ENCODE assay signal across 2 cellular contexts in genomic region chr19:47448360-47448727, GRCh38.
TF ChIP-seq lines count a peak whose summit lies in the region.

No MANE protein-coding gene starts in this region.

TF ChIP-seq in HepG2, 621 proteins besides CTCF, POLR2A, EP300 and RAD21:
- TF ChIP-seq THAP11 (CRISPR knock-in tag; IDR thresholded peaks at IDR 0.05), result no peak
- peak; percentile 85 for TF ChIP-seq ZFP36 (IDR thresholded peaks at IDR 0.05; ENCODE audit: borderline replicate concordance, low read depth, low read length, partially characterized antibody)
- TF ChIP-seq ZBTB43 (CRISPR knock-in tag; conservative IDR thresholded peaks at IDR 0.05), result no peak

TF ChIP-seq in GM12891, 5 proteins besides CTCF, POLR2A, EP300 and RAD21:
- TF ChIP-seq TAF1 (IDR thresholded peaks at IDR 0.05; ENCODE audit: low read depth, low read length), result no peak
- TF ChIP-seq PAX5 (IDR thresholded peaks at IDR 0.05; ENCODE audit: insufficient read depth, low read length, severe bottlenecking), result no peak
- TF ChIP-seq POLR2AphosphoS5 (IDR thresholded peaks at IDR 0.05; ENCODE audit: low read depth, low read length), result no peak
- no peak for TF ChIP-seq POU2F2 (IDR thresholded peaks at IDR 0.05; ENCODE audit: low read depth, low read length)
- TF ChIP-seq SPI1 (IDR thresholded peaks at IDR 0.05; ENCODE audit: low read depth, low read length), result no peak
